In the genomic region with DNA sequence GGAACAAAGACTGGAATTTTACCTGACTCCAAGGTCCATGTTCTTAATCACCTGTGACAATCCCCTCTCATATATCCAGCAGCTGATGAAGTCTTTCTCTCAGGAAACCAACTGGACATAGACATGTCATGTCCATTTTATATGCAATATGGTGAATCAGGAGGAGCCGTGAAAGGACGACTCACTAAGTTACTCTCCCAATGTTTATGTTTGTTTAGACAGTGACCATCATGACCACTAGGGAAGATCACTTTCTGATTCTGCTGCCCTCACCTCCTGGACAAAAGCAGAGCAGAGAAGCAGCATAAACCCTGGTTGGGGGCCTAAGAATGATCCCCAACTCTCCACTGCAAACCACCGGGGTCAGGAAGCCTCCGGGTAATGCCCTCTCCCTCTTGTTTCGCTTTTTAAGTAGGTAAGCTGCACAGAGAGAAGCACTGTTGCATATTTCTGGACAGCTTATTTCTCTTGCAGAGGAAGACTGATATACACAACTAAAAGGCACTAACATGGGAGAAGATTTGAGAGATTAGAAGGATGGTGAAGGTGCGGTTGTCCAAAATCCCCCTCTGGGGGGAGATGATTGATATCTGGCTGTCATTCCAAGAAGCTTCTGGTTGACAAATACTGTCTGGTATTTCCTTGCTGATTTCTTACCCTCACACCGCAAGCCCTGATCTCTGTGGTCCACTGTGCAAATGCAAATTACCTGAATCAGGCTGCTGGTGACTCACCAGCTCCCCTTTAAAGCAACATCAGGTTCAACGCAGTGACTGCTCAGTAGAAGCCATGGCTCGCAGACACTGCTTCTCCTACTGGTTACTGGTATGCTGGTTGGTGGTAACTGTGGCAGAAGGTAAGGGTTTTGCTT, we compare ENCODE assay signal across 8 cellular contexts. TPM values are rescaled to one million over a fixed set of nuclear protein-coding genes. Genes with fewer than 3 reads are reported as not detected.
DNase-seq lines count a peak whose midpoint lies in the region; ATAC-seq and TF ChIP-seq lines count a peak whose summit lies in the region.

A gene with protein sequence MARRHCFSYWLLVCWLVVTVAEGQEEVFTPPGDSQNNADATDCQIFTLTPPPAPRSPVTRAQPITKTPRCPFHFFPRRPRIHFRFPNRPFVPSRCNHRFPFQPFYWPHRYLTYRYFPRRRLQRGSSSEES (plus strand): TSS at position 773 of the 871 bp plus-strand sequence. CDS start 17 bp downstream, at position 790.

- H3K23ac ChIP-seq in trophoblast cell (ENCODE audit: low read length) = no peak within 1 kb of the TSS

- H3K36me3 ChIP-seq in trophoblast cell (ENCODE audit: control insufficient read depth in 1 of 2, insufficient read depth in 2 of 2, low read length in 2 of 2) (no peaks in the 10 kb centered on the region), left lung (no peaks in the 10 kb centered on the region), left ventricle myocardium inferior (no peaks in the 10 kb centered on the region)

- peak within 1 kb of the TSS; percentile 57 for H2BK5ac ChIP-seq in trophoblast cell (ENCODE audit: low read depth, low read length, poor library complexity)

- ATAC-seq in GM19468 (IDR thresholded peaks at IDR 0.05; ENCODE audit: extremely low read depth, unreplicated experiment) (peak; percentile 62), HG03457 (IDR thresholded peaks at IDR 0.05; ENCODE audit: unreplicated experiment) (peak; percentile 77), left lung (no peak)

- peaks cover 11% of the 10 kb centered on the region for H3K27me3 Mint-ChIP-seq in activated CD4-positive, alpha-beta memory T cell treated with anti-CD3 and anti-CD28 coated beads, Interleukin-2, amount 10 ng/mL, durations not matched to agents 7 days and 5 days

- H3K14ac ChIP-seq in trophoblast cell (ENCODE audit: low read length) = no peak within 1 kb of the TSS

- H3K4me1 Mint-ChIP-seq in activated CD4-positive, alpha-beta memory T cell treated with anti-CD3 and anti-CD28 coated beads, Interleukin-2, amount 10 ng/mL, durations not matched to agents 7 days and 5 days = peaks cover 31% of the 10 kb centered on the region

- H3K79me1 ChIP-seq in trophoblast cell (ENCODE audit: low read length) = peaks cover 2% of the 10 kb centered on the region

- no peak within 1 kb of the TSS for H3K4ac ChIP-seq in trophoblast cell (ENCODE audit: low read depth, low read length)

- POLR2A ChIA-PET in activated CD4-positive, alpha-beta memory T cell treated with anti-CD3 and anti-CD28 coated beads, Interleukin-2, amount 10 ng/mL, durations not matched to agents 7 days and 5 days (lab: Charles Lee) = interaction anchor here (0.7 to 3.2 kb wide), 5 partner anchors 15 to 168 kb away, joined by 3 to 34 read pairs (median 4); partner anchors contain the start of genes G3BP2, RCHY1, THAP6 and USO1

- H3K4me3 Mint-ChIP-seq in activated CD4-positive, alpha-beta memory T cell treated with anti-CD3 and anti-CD28 coated beads, Interleukin-2, amount 10 ng/mL, durations not matched to agents 7 days and 5 days = peak within 1 kb of the TSS; percentile 31

- H4K91ac ChIP-seq in trophoblast cell (ENCODE audit: low read depth, low read length) = peak within 1 kb of the TSS; percentile 52

- H4K8ac ChIP-seq in trophoblast cell (ENCODE audit: low read depth, low read length) = peak within 1 kb of the TSS; percentile 65

- H3K9me3 Mint-ChIP-seq in activated CD4-positive, alpha-beta memory T cell treated with anti-CD3 and anti-CD28 coated beads, Interleukin-2, amount 10 ng/mL, durations not matched to agents 7 days and 5 days = no peaks in the 10 kb centered on the region

- DNase-seq in ELF-1 (ENCODE audit: low read depth, low spot score) (peak; percentile 41), trophoblast cell (peak; percentile 88 to 89), left lung (no peak), left ventricle myocardium inferior (no peak)
- peak; percentile 71 for DNase-seq in activated CD4-positive, alpha-beta memory T cell treated with anti-CD3 and anti-CD28 coated beads, Interleukin-2, amount 10 ng/mL, durations not matched to agents 7 days and 5 days
- no peak for DNase-seq in effector CD4-positive, alpha-beta T cell

- no peak within 1 kb of the TSS for H4K12ac ChIP-seq in trophoblast cell (ENCODE audit: low read depth, low read length)

- peak within 1 kb of the TSS; percentile 75 for H2AK5ac ChIP-seq in trophoblast cell (ENCODE audit: low read length)

- H3K79me2 ChIP-seq in trophoblast cell (ENCODE audit: control insufficient read depth, insufficient read depth, low read length, poor library complexity) = no peaks in the 10 kb centered on the region

- H2AFZ ChIP-seq in trophoblast cell (ENCODE audit: insufficient read depth, low read length, poor library complexity) = no peak within 1 kb of the TSS

- peak within 1 kb of the TSS; percentile 49 for H3K4me2 ChIP-seq in trophoblast cell (ENCODE audit: low read length)

- CTCF ChIA-PET in activated CD4-positive, alpha-beta memory T cell treated with anti-CD3 and anti-CD28 coated beads, Interleukin-2, amount 10 ng/mL, durations not matched to agents 7 days and 5 days (lab: Charles Lee) = interaction anchor here (0.8 to 1.5 kb wide), 4 partner anchors 41 to 512 kb away, joined by 3 to 5 read pairs (median 4); partner anchors contain the start of genes RCHY1, THAP6 and USO1

- H3K4me1 ChIP-seq in trophoblast cell (ENCODE audit: control insufficient read depth in 1 of 2, insufficient read depth in 2 of 2, low read length in 2 of 2) (peaks cover 3 to 10% of the 10 kb centered on the region in 2 experiments), left lung (no peaks in the 10 kb centered on the region), left ventricle myocardium inferior (no peaks in the 10 kb centered on the region)

- H3K9me3 ChIP-seq in trophoblast cell (ENCODE audit: insufficient read depth, low read depth, low read length) (no peaks in the 10 kb centered on the region), left lung (no peaks in the 10 kb centered on the region), left ventricle myocardium inferior (replicated peaks) (no peaks in the 10 kb centered on the region)

- H3K27ac ChIP-seq in trophoblast cell (ENCODE audit: low read depth, low read length) (peak within 1 kb of the TSS; percentile 87), left lung (no peak within 1 kb of the TSS), left ventricle myocardium inferior (replicated peaks) (no peak within 1 kb of the TSS)

- no CpG with 5 or more reads among the region's 9 CpGs for WGBS in trophoblast cell (ENCODE audit: extremely low coverage, insufficient coverage, insufficient read length)

- peak within 1 kb of the TSS; percentile 98 for H2BK12ac ChIP-seq in trophoblast cell (ENCODE audit: low read length)

- no peak within 1 kb of the TSS for H3K9ac ChIP-seq in trophoblast cell (ENCODE audit: low read length)

- peak within 1 kb of the TSS; percentile 64 for H3K27ac Mint-ChIP-seq in activated CD4-positive, alpha-beta memory T cell treated with anti-CD3 and anti-CD28 coated beads, Interleukin-2, amount 10 ng/mL, durations not matched to agents 7 days and 5 days

- H3K4me3 ChIP-seq in trophoblast cell (ENCODE audit: low read depth, low read length) (no peak within 1 kb of the TSS), left lung (no peak within 1 kb of the TSS), left ventricle myocardium inferior (no peak within 1 kb of the TSS)

- peak within 1 kb of the TSS; percentile 34 for H2BK120ac ChIP-seq in trophoblast cell (ENCODE audit: insufficient read depth, low read length, poor library complexity)

- H3K27me3 ChIP-seq in trophoblast cell (ENCODE audit: insufficient read depth, low read length) (no peaks in the 10 kb centered on the region), left lung (peaks cover 0 to 4% of the 10 kb centered on the region in 2 donors), left ventricle myocardium inferior (ENCODE audit: low read depth) (peaks cover 36% of the 10 kb centered on the region)

- no peak for TF ChIP-seq CTCF in left lung (IDR thresholded peaks at IDR 0.05)
- TF ChIP-seq CTCF in left ventricle myocardium inferior (IDR thresholded peaks at IDR 0.05; ENCODE audit: borderline replicate concordance) = no peak

- peak within 1 kb of the TSS; percentile 48 for H3K18ac ChIP-seq in trophoblast cell (ENCODE audit: low read length)

- H3K36me3 Mint-ChIP-seq in activated CD4-positive, alpha-beta memory T cell treated with anti-CD3 and anti-CD28 coated beads, Interleukin-2, amount 10 ng/mL, durations not matched to agents 7 days and 5 days (ENCODE audit: low read depth) = peaks cover 3% of the 10 kb centered on the region

- intact Hi-C loops in left lung (cut with DNase I) (no loop called here), left ventricle myocardium inferior (cut with micrococcal nuclease) (no loop called here)

RNA-seq across cellular contexts. Expression of the gene that starts here (rescaled TPM):
- 1 to 10 TPM; 1.9 to 3.5 TPM for total RNA-seq in activated CD4-positive, alpha-beta memory T cell treated with anti-CD3 and anti-CD28 coated beads, Interleukin-2, amount 10 ng/mL, durations not matched to agents 7 days and 5 days
- 6.5 and 7.6 TPM in 2 replicates for polyA plus RNA-seq in trophoblast cell (2013)
- not detected for total RNA-seq in left lung
- total RNA-seq in left ventricle myocardium inferior = not detected

Comparison
In these comparisons a context has a peak if more than half of its experiments do, and no peak if none do; other contexts are left out.
1. DNase-seq: peak in ELF-1 (single experiment), activated CD4-positive, alpha-beta memory T cell treated with anti-CD3 and anti-CD28 coated beads, Interleukin-2, amount 10 ng/mL, durations not matched to agents 7 days and 5 days (single experiment) and trophoblast cell (2 of 2); none in effector CD4-positive, alpha-beta T cell (single experiment), left lung (0 of 2) and left ventricle myocardium inferior (single experiment).